In the genomic region with DNA sequence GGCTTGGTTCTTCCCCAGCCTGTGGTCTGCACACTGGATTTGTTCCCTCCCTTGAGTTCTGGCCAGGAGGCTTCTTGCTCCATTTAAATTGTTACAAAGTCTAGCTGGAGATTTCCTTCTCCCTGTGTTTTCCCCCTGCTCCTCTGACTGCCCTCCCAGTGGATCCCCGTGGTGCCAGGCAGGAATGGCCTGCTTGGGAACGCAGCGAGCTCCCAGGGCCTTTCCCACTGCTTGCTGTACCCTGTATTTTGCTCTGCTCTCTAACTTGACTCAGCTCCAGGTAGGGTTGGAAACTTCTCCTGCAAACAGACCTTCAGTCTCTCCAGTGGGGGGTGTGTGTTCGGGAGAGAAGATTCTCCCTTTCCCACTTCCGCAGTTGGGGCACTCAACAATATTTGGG, we compare ENCODE assay signal across 24 cellular contexts.
"Had no signal": no experiment of that assay in that cellular context is flagged by ENCODE, and none has a peak within 500 bp of the region (broad histone marks: within the 10 kb centered on the region; RNA-seq: fewer than 3 reads in every experiment).

No MANE protein-coding gene starts in this region.

- H3K27ac ChIP-seq: adrenal gland, breast epithelium, SK-N-MC, WERI-Rb-1 had no signal

- H3K9me3 ChIP-seq: adrenal gland, breast epithelium had no signal

- H3K27me3 Mint-ChIP-seq: activated CD8-positive, alpha-beta T cell treated with anti-CD3 and anti-CD28 coated beads for 36 hours; activated naive CD8-positive, alpha-beta T cell treated with anti-CD3 and anti-CD28 coated beads, Interleukin-2, amount 10 ng/mL, durations not matched to agents 7 days and 5 days; T-cell had no signal

- H3K4me3 Mint-ChIP-seq: activated CD8-positive, alpha-beta T cell treated with anti-CD3 and anti-CD28 coated beads for 36 hours; activated naive CD8-positive, alpha-beta T cell treated with anti-CD3 and anti-CD28 coated beads, Interleukin-2, amount 10 ng/mL, durations not matched to agents 7 days and 5 days; T-cell had no signal

- H3K4me3 ChIP-seq: adrenal gland, breast epithelium, SK-N-MC had no signal

- H3K4me1 ChIP-seq: adrenal gland, breast epithelium had no signal

- H3K4me1 Mint-ChIP-seq: activated naive CD8-positive, alpha-beta T cell treated with anti-CD3 and anti-CD28 coated beads, Interleukin-2, amount 10 ng/mL, durations not matched to agents 7 days and 5 days; T-cell had no signal

- H3K36me3 ChIP-seq: adrenal gland, breast epithelium, WERI-Rb-1 had no signal

- H3K27ac Mint-ChIP-seq: activated CD8-positive, alpha-beta T cell treated with anti-CD3 and anti-CD28 coated beads for 36 hours; activated naive CD8-positive, alpha-beta T cell treated with anti-CD3 and anti-CD28 coated beads, Interleukin-2, amount 10 ng/mL, durations not matched to agents 7 days and 5 days; T-cell had no signal

- H3K36me3 Mint-ChIP-seq: T-cell had no signal

- H3K27me3 ChIP-seq: adrenal gland, breast epithelium had no signal

- DNase-seq: activated CD4-positive, alpha-beta T cell treated with anti-CD3 and anti-CD28 coated beads for 4 hours; activated CD8-positive, alpha-beta memory T cell treated with anti-CD3 and anti-CD28 coated beads, Interleukin-2, amount 50 U/mL, for 48 hours; activated CD8-positive, alpha-beta T cell treated with anti-CD3 and anti-CD28 coated beads for 36 hours; activated naive CD4-positive, alpha-beta T cell treated with anti-CD3 and anti-CD28 coated beads, Interleukin-2, amount 50 U/mL, for 16 hours; activated naive CD8-positive, alpha-beta T cell treated with anti-CD3 and anti-CD28 coated beads, Interleukin-2, amount 10 ng/mL, durations not matched to agents 7 days and 5 days; activated T-cell treated with anti-CD3 and anti-CD28 coated beads, Interleukin-2, amount 50 U/mL, for 1 hour; adrenal gland; caudate nucleus; Kasumi-1; NCI-H1092 treated with DMSO at 0.1 percent for 48 hours; NCI-H1417 treated with DMSO at 0.1 percent for 48 hours; NCI-H1694; NCI-H2029; NCI-H345; NCI-H510A; NCI-H526 treated with DMSO at 0.1 percent for 48 hours; OCI-M1; RPMI8226; T-cell; T-helper 2 cell; T1000; WERI-Rb-1 had no signal
